Comparison of ENCODE assay signal across 22 cellular contexts in the genomic region with DNA sequence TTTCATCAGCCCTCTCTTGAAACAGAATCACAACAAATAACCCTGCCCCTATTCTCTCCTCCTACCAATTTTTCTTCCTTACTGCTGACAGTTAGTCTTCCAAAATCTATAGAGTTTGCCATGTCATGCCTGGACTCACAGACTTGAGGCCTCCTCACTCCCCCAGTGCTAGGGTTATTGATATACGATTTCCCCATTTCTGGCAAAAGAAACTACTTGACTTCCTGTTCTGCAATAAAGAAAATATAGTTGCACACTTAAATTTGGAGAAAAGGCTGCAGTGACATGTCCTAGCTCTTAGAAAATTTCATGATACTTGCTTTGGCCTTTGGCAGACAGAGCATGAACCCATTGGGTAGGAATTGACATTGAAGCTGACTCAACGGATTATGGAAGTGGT.
DNase-seq lines count a peak whose midpoint lies in the region.
"Had no signal": no experiment of that assay in that cellular context is flagged by ENCODE, and none has a peak within 500 bp of the region (broad histone marks: within the 10 kb centered on the region; RNA-seq: fewer than 3 reads in every experiment).

No MANE protein-coding gene starts in this region.

- no peaks in the 10 kb centered on the region for H3K36me3 ChIP-seq in MG63

- DNase-seq in CD1c-positive myeloid dendritic cell (ENCODE audit: extremely low spot score) (peak; percentile 58), MV-4-11 (lab: John Stamatoyannopoulos, UW) (peak; percentile 80), OCI-M1 (lab: John Stamatoyannopoulos, UW) (peak; percentile 11), NCI-H345 treated with DMSO at 0.1 percent for 48 hours (lab: John Stamatoyannopoulos, UW; ENCODE audit: unreplicated experiment) (no peak), MG63 (no peak)
- no peak for DNase-seq in activated CD4-positive, alpha-beta T cell treated with anti-CD3 and anti-CD28 coated beads, Interleukin-2, amount 50 U/mL, for 1 hour
- DNase-seq in activated CD4-positive, CD25-positive, alpha-beta regulatory T cell (lab: John Stamatoyannopoulos, UW) = no peak
- DNase-seq: ACHN; C1 segment of cervical spinal cord; DMS53; GDM1; Karpas-422; NCI-H1417; NCI-H187 treated with DMSO at 0.1 percent for 48 hours; NCI-H2107; NCI-H510A treated with DMSO at 0.1 percent for 48 hours; NCI-H774; NK-92 treated with Interleukin-12 subunit alpha and Interleukin-12 subunit beta, amount 100 ng/mL, for 24 hours; PC-9; RPMI8226; SHP77; T-cell had no signal

- peaks cover 10% of the 10 kb centered on the region for H3K9me3 ChIP-seq in MG63

- H3K27me3 ChIP-seq in MG63 = peaks cover 7% of the 10 kb centered on the region; the same call in 1 of the 2 replicates

- no peak overlapping the region for H3K4me3 ChIP-seq in MG63
- H3K4me3 ChIP-seq: PC-9 had no signal

Comparison
In these comparisons a context has a peak if more than half of its experiments do, and no peak if none do; other contexts are left out.
1. DNase-seq: peak in CD1c-positive myeloid dendritic cell (single experiment), MV-4-11 (single experiment) and OCI-M1 (single experiment); none in NCI-H345 treated with DMSO at 0.1 percent for 48 hours (single experiment), activated CD4-positive, alpha-beta T cell treated with anti-CD3 and anti-CD28 coated beads, Interleukin-2, amount 50 U/mL, for 1 hour (single experiment), activated CD4-positive, CD25-positive, alpha-beta regulatory T cell (0 of 4) and MG63 (single experiment).